In the genomic region with DNA sequence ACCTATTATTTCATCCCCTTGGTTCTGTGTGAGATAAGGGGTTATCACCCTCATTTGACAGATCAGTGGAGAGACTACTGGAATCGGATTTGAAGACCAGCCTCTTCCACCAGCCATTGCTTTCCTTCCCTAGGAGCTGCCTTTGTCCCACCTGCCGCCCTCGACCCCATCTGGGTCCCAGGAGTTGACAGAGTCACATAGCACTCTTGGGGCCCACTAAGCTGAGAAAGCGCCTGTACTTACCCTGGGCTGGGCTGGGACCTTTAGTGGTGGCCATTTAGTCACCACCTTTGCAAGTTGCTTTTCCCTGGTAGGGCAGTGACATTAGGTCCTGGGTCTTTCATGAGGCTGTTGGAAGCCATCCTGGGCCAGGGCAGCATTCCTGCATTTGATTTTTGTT, we compare ENCODE assay signal across 7 cellular contexts. TPM values are rescaled to one million over a fixed set of nuclear protein-coding genes. Genes with fewer than 3 reads are reported as not detected.
"Had no signal": no experiment of that assay in that cellular context is flagged by ENCODE, and none has a peak within 500 bp of the region (broad histone marks: within the 10 kb centered on the region; RNA-seq: fewer than 3 reads in every experiment).

No MANE protein-coding gene starts in this region.

RNA-seq across cellular contexts. Expression of a gene that starts 17.6 kb away (rescaled TPM):
- total RNA-seq: GM23248, H4, H7, HepG2, HFFc6, HT1080 had no signal
- polyA plus RNA-seq: GM23248, HepG2, IgD-negative memory B cell had no signal

RNA-seq across cellular contexts. Expression of a gene that starts 36.6 kb away (rescaled TPM):
- total RNA-seq: H4 had no signal
